In the genomic region with DNA sequence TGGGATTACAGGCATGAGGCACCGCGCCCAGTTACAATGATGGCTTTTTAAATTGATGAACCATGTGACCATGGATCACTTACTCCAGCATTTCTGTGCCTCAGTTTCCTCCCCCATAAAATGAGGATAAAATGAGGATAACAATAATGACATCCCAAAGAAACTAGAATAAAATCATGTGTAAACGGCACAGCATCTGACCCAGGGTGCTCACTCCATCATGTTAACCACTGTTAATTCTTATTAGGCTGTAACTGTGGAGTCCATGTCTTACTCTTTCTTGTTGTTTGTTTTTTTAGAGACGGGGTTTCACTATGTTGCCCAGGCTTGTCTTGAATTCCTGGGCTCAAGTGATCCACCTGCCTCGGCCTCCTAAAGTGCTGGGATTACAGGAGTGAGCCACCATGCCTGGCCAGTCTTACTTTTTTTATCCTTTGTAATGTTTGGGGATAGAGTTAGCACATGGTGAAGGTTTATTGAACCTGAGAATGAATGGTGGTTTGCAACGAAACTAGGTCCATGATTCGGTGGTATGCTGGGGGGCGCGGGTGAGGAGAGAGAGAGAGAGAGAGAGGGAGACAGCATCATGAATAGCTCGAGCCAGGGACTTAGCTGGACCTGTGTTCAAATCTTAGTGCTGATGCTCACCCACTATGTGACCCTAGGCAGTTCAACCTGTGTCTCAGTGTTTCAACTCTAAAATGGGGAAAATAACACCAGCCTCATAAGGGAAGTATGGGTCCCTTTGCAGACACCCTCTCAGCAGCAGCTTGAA, we compare ENCODE assay signal across 22 cellular contexts. TPM values are rescaled to one million over a fixed set of nuclear protein-coding genes. Genes with fewer than 3 reads are reported as not detected.
DNase-seq lines count a peak whose midpoint lies in the region; TF ChIP-seq lines count a peak whose summit lies in the region.
"Had no signal": no experiment of that assay in that cellular context is flagged by ENCODE, and none has a peak within 500 bp of the region (broad histone marks: within the 10 kb centered on the region; RNA-seq: fewer than 3 reads in every experiment).

No MANE protein-coding gene starts in this region.

- peak; percentile 96 for DNase-seq in BE2C
- DNase-seq in SJCRH30, result no peak
- no peak for DNase-seq in WERI-Rb-1
- no peak for DNase-seq in cerebellar cortex (ENCODE audit: low spot score)
- DNase-seq in neuronal stem cell (ENCODE audit: low spot score), result no peak
- DNase-seq in CD8-positive, alpha-beta memory T cell, result no peak
- DNase-seq: CD4-positive, alpha-beta T cell; CD8-positive, alpha-beta T cell; COR-L47; DMS153; DMS79; DND-41; EL; GDM1 had no signal

- H3K4me1 ChIP-seq in BE2C (no peaks in the 10 kb centered on the region), SJCRH30 (peaks cover 59% of the 10 kb centered on the region), neuronal stem cell (ENCODE audit: control insufficient read depth in 2 of 2, insufficient read depth in 1 of 2, low read depth in 1 of 2, low read length in 2 of 2) (peaks cover 0 to 8% of the 10 kb centered on the region in 2 donors)
- H3K4me1 ChIP-seq in CD8-positive, alpha-beta memory T cell (ENCODE audit: insufficient read depth, low read length), result no peaks in the 10 kb centered on the region
- H3K4me1 ChIP-seq: A549 had no signal

- H2AK5ac ChIP-seq in neuronal stem cell (ENCODE audit: low read depth, low read length), result no peak overlapping the region

- peaks cover 0 to 9% (median 0%) of the 10 kb centered on the region in 5 donors for H3K9me3 Mint-ChIP-seq in CD8-positive, alpha-beta memory T cell
- H3K9me3 Mint-ChIP-seq: CD4-positive, alpha-beta T cell; CD8-positive, alpha-beta T cell had no signal

- no peak overlapping the region for H2BK15ac ChIP-seq in neuronal stem cell (ENCODE audit: low read length)

- CTCF ChIA-PET in CD8-positive, alpha-beta memory T cell (lab: Charles Lee), result no interaction called here

- H3K23ac ChIP-seq in neuronal stem cell (ENCODE audit: low read depth, low read length, poor library complexity), result no peak overlapping the region

- H3K4me1 Mint-ChIP-seq in CD8-positive, alpha-beta memory T cell, result no peaks in the 10 kb centered on the region

- H2BK12ac ChIP-seq in neuronal stem cell (ENCODE audit: low read length), result no peak overlapping the region

- no peak overlapping the region for H2AFZ ChIP-seq in neuronal stem cell (ENCODE audit: low read length)

- H4K91ac ChIP-seq in neuronal stem cell (ENCODE audit: low read depth, low read length, poor library complexity), result no peak overlapping the region

- POLR2A ChIA-PET in CD8-positive, alpha-beta memory T cell (lab: Charles Lee), result no interaction called here

- H3K9me3 ChIP-seq in BE2C (peaks cover 13% of the 10 kb centered on the region; the same call in 1 of the 2 replicates), SJCRH30 (replicated peaks) (no peaks in the 10 kb centered on the region), WERI-Rb-1 (ENCODE audit: severe bottlenecking) (peaks cover 4% of the 10 kb centered on the region), neuronal stem cell (replicated peaks in 1 of 2; ENCODE audit: control insufficient read depth in 2 of 2, insufficient read depth in 1 of 2, low read depth in 1 of 2, low read length in 2 of 2) (no peaks in the 10 kb centered on the region)
- no peaks in the 10 kb centered on the region for H3K9me3 ChIP-seq in CD8-positive, alpha-beta memory T cell (ENCODE audit: low read length)
- H3K9me3 ChIP-seq: A549 had no signal

- no peak overlapping the region for H3K18ac ChIP-seq in neuronal stem cell (ENCODE audit: low read length)

- H3K4me3 ChIP-seq in BE2C (ENCODE audit: low read depth, low read length) (no peak overlapping the region), SJCRH30 (no peak overlapping the region), WERI-Rb-1 (ENCODE audit: low read depth, low read length) (no peak overlapping the region), neuronal stem cell (ENCODE audit: low read length in 2 of 2) (no peak overlapping the region)
- H3K4me3 ChIP-seq in CD8-positive, alpha-beta memory T cell (ENCODE audit: low read length), result no peak overlapping the region
- H3K4me3 ChIP-seq: A549; BLaER1 treated with 17β-estradiol and CSF1 and Interleukin-3, amounts not matched to agents 10 nM and 100 nM; GM12878 had no signal

- TF ChIP-seq CTCF in BE2C (IDR thresholded peaks at IDR 0.05; ENCODE audit: low read depth, low read length), result no peak
- TF ChIP-seq CTCF in WERI-Rb-1 (IDR thresholded peaks at IDR 0.05; ENCODE audit: low read depth, low read length), result no peak

- H3K36me3 ChIP-seq in BE2C (no peaks in the 10 kb centered on the region), SJCRH30 (no peaks in the 10 kb centered on the region), WERI-Rb-1 (no peaks in the 10 kb centered on the region), neuronal stem cell (replicated peaks in 1 of 2; ENCODE audit: control insufficient read depth in 2 of 2, insufficient read depth in 2 of 2, low read length in 2 of 2) (no peaks in the 10 kb centered on the region)
- H3K36me3 ChIP-seq in CD8-positive, alpha-beta memory T cell (ENCODE audit: insufficient read depth, low read length), result no peaks in the 10 kb centered on the region
- H3K36me3 ChIP-seq: BLaER1 treated with 17β-estradiol and CSF1 and Interleukin-3, amounts not matched to agents 10 nM and 100 nM had no signal

- no peak overlapping the region for H3K27ac Mint-ChIP-seq in CD8-positive, alpha-beta memory T cell
- H3K27ac Mint-ChIP-seq: CD4-positive, alpha-beta T cell; CD8-positive, alpha-beta T cell had no signal

- H3K27me3 ChIP-seq in BE2C (no peaks in the 10 kb centered on the region), SJCRH30 (no peaks in the 10 kb centered on the region), WERI-Rb-1 (ENCODE audit: insufficient read depth, low read depth, severe bottlenecking) (no peaks in the 10 kb centered on the region), neuronal stem cell (ENCODE audit: control insufficient read depth in 3 of 3, insufficient read depth in 3 of 3, low read depth in 1 of 3, low read length in 3 of 3) (no peaks in the 10 kb centered on the region)
- no peaks in the 10 kb centered on the region for H3K27me3 ChIP-seq in CD8-positive, alpha-beta memory T cell (ENCODE audit: insufficient read depth, low read length, poor library complexity, severe bottlenecking)
- H3K27me3 ChIP-seq: BLaER1 treated with 17β-estradiol and CSF1 and Interleukin-3, amounts not matched to agents 10 nM and 100 nM had no signal

- H3K79me1 ChIP-seq in neuronal stem cell (ENCODE audit: low read depth, low read length), result no peaks in the 10 kb centered on the region

- no peak overlapping the region for H2BK120ac ChIP-seq in neuronal stem cell (ENCODE audit: low read depth, low read length)

- H3K27ac ChIP-seq in SJCRH30, result peak overlapping the region; percentile 91
- peak overlapping the region; percentile 78 for H3K27ac ChIP-seq in WERI-Rb-1
- no peak overlapping the region for H3K27ac ChIP-seq in neuronal stem cell (replicated peaks; ENCODE audit: low read length)
- H3K27ac ChIP-seq in CD8-positive, alpha-beta memory T cell (ENCODE audit: low read depth, low read length), result no peak overlapping the region
- H3K27ac ChIP-seq: 22Rv1; A549; BLaER1 treated with 17β-estradiol and CSF1 and Interleukin-3, amounts not matched to agents 10 nM and 100 nM; C4-2B had no signal

- no peak overlapping the region for H2BK5ac ChIP-seq in neuronal stem cell (ENCODE audit: low read length)

- H3K14ac ChIP-seq in neuronal stem cell (ENCODE audit: low read length), result no peak overlapping the region

- H3K4ac ChIP-seq in neuronal stem cell (ENCODE audit: low read length), result no peak overlapping the region

- peaks cover 0 to 8% of the 10 kb centered on the region in 2 donors for H3K27me3 Mint-ChIP-seq in CD8-positive, alpha-beta memory T cell
- H3K27me3 Mint-ChIP-seq: CD4-positive, alpha-beta T cell had no signal

- no peak overlapping the region for H3K4me3 Mint-ChIP-seq in CD8-positive, alpha-beta memory T cell
- H3K4me3 Mint-ChIP-seq: CD4-positive, alpha-beta T cell; CD8-positive, alpha-beta T cell had no signal

- H3K9ac ChIP-seq in neuronal stem cell (ENCODE audit: low read depth, low read length, poor library complexity), result no peak overlapping the region
- H3K9ac ChIP-seq: BLaER1 treated with 17β-estradiol and CSF1 and Interleukin-3, amounts not matched to agents 10 nM and 100 nM had no signal

- no peaks in the 10 kb centered on the region for H3K36me3 Mint-ChIP-seq in CD8-positive, alpha-beta memory T cell
- H3K36me3 Mint-ChIP-seq: CD8-positive, alpha-beta T cell had no signal

- WGBS in neuronal stem cell (ENCODE audit: extremely low coverage in 2 of 2, insufficient read length in 2 of 2, insufficient replicate concordance in 1 of 2), 2 donors, result no CpG with 5 or more reads among the region's 10 CpGs

- H3K4me2 ChIP-seq in neuronal stem cell (ENCODE audit: insufficient read depth, low read length, poor library complexity, severe bottlenecking), result no peak overlapping the region
- H3K4me2 ChIP-seq: A549; BLaER1 treated with 17β-estradiol and CSF1 and Interleukin-3, amounts not matched to agents 10 nM and 100 nM had no signal

- no peak overlapping the region for H4K8ac ChIP-seq in neuronal stem cell (ENCODE audit: low read depth, low read length)

RNA-seq across cellular contexts. Expression of gene MYCN, which starts 52.3 kb away (rescaled TPM):
- 1,296 TPM for polyA plus RNA-seq in BE2C (2012; ENCODE audit: insufficient read depth, insufficient read length, low read depth)
- 185 and 190 TPM in 2 replicates for total RNA-seq in SJCRH30 (2014; rRNA removed; shearing (Covaris generic))
- polyA plus RNA-seq in neuronal stem cell (2013, experiment 1 of 2), result 43.3 TPM
- polyA plus RNA-seq in neuronal stem cell (2013, experiment 2 of 2), result 44.3 TPM
- not detected for total RNA-seq in CD8-positive, alpha-beta memory T cell
- polyA plus RNA-seq in CD8-positive, alpha-beta memory T cell, result not detected
- total RNA-seq: A172; CD8-positive, alpha-beta T cell; G401; GM12878 had no signal
- polyA plus RNA-seq: A549, BJ, GM12878 had no signal

Comparison
In these comparisons a context has a peak if more than half of its experiments do, and no peak if none do; other contexts are left out.
1. H3K27ac ChIP-seq: peak in SJCRH30 (single experiment) and WERI-Rb-1 (single experiment); none in neuronal stem cell (single experiment) and CD8-positive, alpha-beta memory T cell (single experiment).
2. RNA of gene MYCN, which starts 52.3 kb away (total RNA-seq): 185 to 190 TPM in SJCRH30; not detected in CD8-positive, alpha-beta memory T cell; every median in the first group is over 100 times any median in the second.